8 cellular contexts compared by ENCODE assay signal in genomic region chr14:76710093-76711010, GRCh38. TPM values are rescaled to one million over a fixed set of nuclear protein-coding genes. Genes with fewer than 3 reads are reported as not detected.
DNase-seq lines count a peak whose midpoint lies in the region; ATAC-seq and TF ChIP-seq lines count a peak whose summit lies in the region.

No MANE protein-coding gene starts in this region.

- 16% methylated on average over 12 of the region's 12 CpGs for WGBS in prostate gland

- CTCF ChIA-PET in WTC11 (lab: Charles Lee): interaction anchor here (0.6 to 8.8 kb wide), 32 partner anchors 9 to 1740 kb away, joined by 3 to 124 read pairs (median 5); partner anchors contain the start of genes ANGEL1, CIPC and VASH1

- no peaks in the 10 kb centered on the region for H3K27me3 ChIP-seq in prostate gland (replicated peaks; ENCODE audit: insufficient read depth)

- no peaks in the 10 kb centered on the region for H3K36me3 ChIP-seq in prostate gland

- intact Hi-C loops in prostate gland (cut with DNase I): loop anchor here (5.0 kb wide), 1 partner anchor 72 kb away; no protein-coding TSS in a partner anchor

- peaks cover 4% of the 10 kb centered on the region; the same call in 1 of the 2 replicates for H3K4me1 Mint-ChIP-seq in WTC11

- TF ChIP-seq CTCF in GM12872 (IDR thresholded peaks at IDR 0.05; ENCODE audit: insufficient read depth, low read depth, low read length) (peak; percentile 76), WTC11 (IDR thresholded peaks at IDR 0.05) (peak; percentile 65), prostate gland (IDR thresholded peaks at IDR 0.05) (peak; percentile 54 to 73 (median 66))

- no peak overlapping the region for H3K4me3 ChIP-seq in prostate gland

- POLR2A ChIA-PET in WTC11 (lab: Charles Lee): no interaction called here

- TF ChIP-seq POLR2A in prostate gland (IDR thresholded peaks at IDR 0.05): no peak

- H3K27ac Mint-ChIP-seq in WTC11: no peak overlapping the region

- peak; percentile 63 for DNase-seq in AG20443 (ENCODE audit: low spot score)
- DNase-seq in NCI-H2171 (lab: John Stamatoyannopoulos, UW): peak; percentile 34
- DNase-seq in WTC11 (ENCODE audit: low spot score): no peak
- DNase-seq in germinal center (ENCODE audit: low spot score): peak; percentile 44
- no peak for DNase-seq in prostate gland (ENCODE audit: low spot score)

- H3K9me3 Mint-ChIP-seq in WTC11: peaks cover 9% of the 10 kb centered on the region

- H3K4me3 Mint-ChIP-seq in WTC11: no peak overlapping the region

- no peak overlapping the region for H3K27ac ChIP-seq in prostate gland

- no peaks in the 10 kb centered on the region for H3K4me1 ChIP-seq in prostate gland (replicated peaks)

- no peaks in the 10 kb centered on the region; the same call in 1 of the 2 replicates for H3K36me3 Mint-ChIP-seq in WTC11

- H3K9me3 ChIP-seq in prostate gland: no peaks in the 10 kb centered on the region

- peak; percentile 56 for ATAC-seq in WTC11
- ATAC-seq in GM21723 (IDR thresholded peaks at IDR 0.05; ENCODE audit: unreplicated experiment): no peak
- no peak for ATAC-seq in GM21390 (IDR thresholded peaks at IDR 0.05; ENCODE audit: unreplicated experiment)

- no peaks in the 10 kb centered on the region for H3K27me3 Mint-ChIP-seq in WTC11 (ENCODE audit: low read depth)

TF ChIP-seq in WTC11, 78 proteins besides CTCF, POLR2A, EP300 and RAD21 (continues in another document):
- no peak for TF ChIP-seq JAZF1 (CRISPR knock-in tag; IDR thresholded peaks at IDR 0.05)
- no peak for TF ChIP-seq GRHL2 (CRISPR knock-in tag; IDR thresholded peaks at IDR 0.05; ENCODE audit: insufficient replicate concordance, severe bottlenecking)
- TF ChIP-seq ZNF121 (CRISPR knock-in tag; IDR thresholded peaks at IDR 0.05): no peak
- no peak for TF ChIP-seq ZNF396 (CRISPR knock-in tag; IDR thresholded peaks at IDR 0.05; ENCODE audit: borderline replicate concordance)
- TF ChIP-seq PRDM15 (CRISPR knock-in tag; IDR thresholded peaks at IDR 0.05): no peak
- TF ChIP-seq ZNF416 (CRISPR knock-in tag; IDR thresholded peaks at IDR 0.05): no peak
- TF ChIP-seq E2F5 (CRISPR knock-in tag; IDR thresholded peaks at IDR 0.05): no peak
- TF ChIP-seq MYBL2 (CRISPR knock-in tag; IDR thresholded peaks at IDR 0.05): no peak
- TF ChIP-seq ZNF423 (CRISPR knock-in tag; IDR thresholded peaks at IDR 0.05): no peak
- no peak for TF ChIP-seq ZNF232 (CRISPR knock-in tag; IDR thresholded peaks at IDR 0.05)
- no peak for TF ChIP-seq PRRX2 (CRISPR knock-in tag; IDR thresholded peaks at IDR 0.05)
- TF ChIP-seq ZNF138 (CRISPR knock-in tag; conservative IDR thresholded peaks at IDR 0.05): no peak
- TF ChIP-seq GTF2I (CRISPR knock-in tag; conservative IDR thresholded peaks at IDR 0.05): no peak
- no peak for TF ChIP-seq NFE2L1 (CRISPR knock-in tag; IDR thresholded peaks at IDR 0.05)
- TF ChIP-seq ZNF512 (CRISPR knock-in tag; IDR thresholded peaks at IDR 0.05; ENCODE audit: borderline replicate concordance): no peak
- TF ChIP-seq AFF4 (CRISPR knock-in tag; IDR thresholded peaks at IDR 0.05; ENCODE audit: borderline replicate concordance): no peak
- TF ChIP-seq ERG (CRISPR knock-in tag; IDR thresholded peaks at IDR 0.05): no peak

RNA-seq across cellular contexts. Expression of gene VASH1, which starts 50.9 kb away (rescaled TPM):
- total RNA-seq in WTC11 (2021) (7.2 to 10.9 TPM (median 10.5 TPM) in 3 replicates), prostate gland (10 to 100 TPM in 1 of 2 donors, 1 to 10 TPM in 1; 2.1 to 19.8 TPM)

Comparison
In these comparisons a context has a peak if more than half of its experiments do, and no peak if none do; other contexts are left out.
1. DNase-seq: peak in AG20443 (single experiment), NCI-H2171 (single experiment) and germinal center (single experiment); none in WTC11 (single experiment) and prostate gland (single experiment).
2. Peak in every context shown above with its lines, with median percentiles within 50 percentile points of each other: CTCF ChIP-seq.